Comparison of ENCODE assay signal across 27 cellular contexts in genomic region chr1:154514066-154514553, GRCh38. TPM values are rescaled to one million over a fixed set of nuclear protein-coding genes. Genes with fewer than 3 reads are reported as not detected.
DNase-seq lines count a peak whose midpoint lies in the region; ATAC-seq, FAIRE-seq and TF ChIP-seq lines count a peak whose summit lies in the region.
"Had no signal": no experiment of that assay in that cellular context is flagged by ENCODE, and none has a peak within 500 bp of the region (broad histone marks: within the 10 kb centered on the region; RNA-seq: fewer than 3 reads in every experiment).

No MANE protein-coding gene starts in this region.

- H3K4me3 Mint-ChIP-seq in neural crest cell: no peak overlapping the region
- H3K4me3 Mint-ChIP-seq in Caco-2 (ENCODE audit: unreplicated experiment): no peak overlapping the region
- H3K4me3 Mint-ChIP-seq in activated T-helper 2 cell treated with anti-CD3 and anti-CD28 coated beads, Interferon-gamma antibody, Interleukin-2, Interleukin-4, amounts not matched to agents 10 μg/mL and 5 μg/mL and 100 μg/mL, durations not matched to agents 14 hours and 24 hours and 36 hours (ENCODE audit: low read depth): no peak overlapping the region
- H3K4me3 Mint-ChIP-seq in activated CD4-positive, alpha-beta T cell treated with anti-CD3 and anti-CD28 coated beads, Interleukin-2, amount 10 ng/mL, durations not matched to agents 7 days and 5 days: no peak overlapping the region
- H3K4me3 Mint-ChIP-seq: B cell; CD4-positive, alpha-beta memory T cell; CD4-positive, CD25-positive, alpha-beta regulatory T cell; CD8-positive, alpha-beta memory T cell had no signal

- no peak for DNase-seq in K562 (ENCODE audit: extremely low read depth in 1 of 4, low spot score in 3 of 4)
- DNase-seq in neural crest cell (ENCODE audit: low read depth, low spot score): no peak
- DNase-seq in spleen: peak; percentile 20
- DNase-seq in Caco-2: no peak
- DNase-seq in activated T-helper 2 cell treated with anti-CD3 and anti-CD28 coated beads, Interferon-gamma antibody, Interleukin-2, Interleukin-4, amounts not matched to agents 10 μg/mL and 5 μg/mL and 100 μg/mL, durations not matched to agents 14 hours and 24 hours and 36 hours (ENCODE audit: low spot score): no peak
- DNase-seq in activated CD4-positive, alpha-beta T cell treated with anti-CD3 and anti-CD28 coated beads, Interleukin-2, amount 10 ng/mL, durations not matched to agents 7 days and 5 days: no peak
- DNase-seq: AML-193; Calu3; CD4-positive, alpha-beta memory T cell; CD4-positive, CD25-positive, alpha-beta regulatory T cell; CD8-positive, alpha-beta memory T cell; COR-L47; DMS79 treated with DMSO at 0.1 percent for 48 hours; GF-D8 had no signal

- ATAC-seq in K562 (no peak), HG03439 (IDR thresholded peaks at IDR 0.05; ENCODE audit: unreplicated experiment) (no peak)
- ATAC-seq: A549 had no signal

- TF ChIP-seq POLR2A in K562 (conservative IDR thresholded peaks at IDR 0.05) (no peak), spleen (IDR thresholded peaks at IDR 0.05) (no peak)

- TF ChIP-seq EP300 in K562 (IDR thresholded peaks at IDR 0.05; ENCODE audit: low read length): no peak

- no peak overlapping the region for H3K9ac ChIP-seq in K562 (ENCODE audit: insufficient read depth in 1 of 2, low read depth in 2 of 2, low read length in 2 of 2)
- H3K9ac ChIP-seq: BLaER1 treated with 17β-estradiol and CSF1 and Interleukin-3, amounts not matched to agents 10 nM and 100 nM had no signal

- H3K36me3 ChIP-seq in HEK293 (ENCODE audit: control insufficient read depth in 2 of 2, insufficient read depth in 1 of 2, low read length in 2 of 2) (no peaks in the 10 kb centered on the region), K562 (ENCODE audit: control insufficient read depth, insufficient read depth, low read length) (no peaks in the 10 kb centered on the region), spleen (no peaks in the 10 kb centered on the region), Caco-2 (ENCODE audit: control insufficient read depth, insufficient read depth, low read length) (no peaks in the 10 kb centered on the region)
- H3K36me3 ChIP-seq: BLaER1 treated with 17β-estradiol and CSF1 and Interleukin-3, amounts not matched to agents 10 nM and 100 nM had no signal

- no peaks in the 10 kb centered on the region for H3K36me3 Mint-ChIP-seq in neural crest cell (ENCODE audit: low read depth)
- H3K36me3 Mint-ChIP-seq in Caco-2 (ENCODE audit: insufficient read depth, unreplicated experiment): no peaks in the 10 kb centered on the region
- H3K36me3 Mint-ChIP-seq in activated T-helper 2 cell treated with anti-CD3 and anti-CD28 coated beads, Interferon-gamma antibody, Interleukin-2, Interleukin-4, amounts not matched to agents 10 μg/mL and 5 μg/mL and 100 μg/mL, durations not matched to agents 14 hours and 24 hours and 36 hours (ENCODE audit: low read depth): no peaks in the 10 kb centered on the region
- H3K36me3 Mint-ChIP-seq in activated CD4-positive, alpha-beta T cell treated with anti-CD3 and anti-CD28 coated beads, Interleukin-2, amount 10 ng/mL, durations not matched to agents 7 days and 5 days (ENCODE audit: low read depth): no peaks in the 10 kb centered on the region
- H3K36me3 Mint-ChIP-seq: CD4-positive, alpha-beta memory T cell; CD8-positive, alpha-beta memory T cell had no signal

- H3K4me2 ChIP-seq in K562 (ENCODE audit: insufficient read depth, low read length): no peak overlapping the region
- H3K4me2 ChIP-seq: A549; BLaER1 treated with 17β-estradiol and CSF1 and Interleukin-3, amounts not matched to agents 10 nM and 100 nM had no signal

- H4K20me1 ChIP-seq in K562 (replicated peaks; ENCODE audit: control insufficient read depth, insufficient read depth, low read length): no peaks in the 10 kb centered on the region; the same call in 1 of the 2 replicates
- H4K20me1 ChIP-seq: BLaER1 treated with 17β-estradiol and CSF1 and Interleukin-3, amounts not matched to agents 10 nM and 100 nM had no signal

- H3K27ac Mint-ChIP-seq in neural crest cell (ENCODE audit: unreplicated experiment): peak overlapping the region; percentile 38
- H3K27ac Mint-ChIP-seq in Caco-2 (ENCODE audit: unreplicated experiment): no peak overlapping the region
- H3K27ac Mint-ChIP-seq in activated T-helper 2 cell treated with anti-CD3 and anti-CD28 coated beads, Interferon-gamma antibody, Interleukin-2, Interleukin-4, amounts not matched to agents 10 μg/mL and 5 μg/mL and 100 μg/mL, durations not matched to agents 14 hours and 24 hours and 36 hours: no peak overlapping the region
- H3K27ac Mint-ChIP-seq in activated CD4-positive, alpha-beta T cell treated with anti-CD3 and anti-CD28 coated beads, Interleukin-2, amount 10 ng/mL, durations not matched to agents 7 days and 5 days: no peak overlapping the region
- H3K27ac Mint-ChIP-seq: B cell; CD4-positive, alpha-beta memory T cell; CD4-positive, CD25-positive, alpha-beta regulatory T cell; CD8-positive, alpha-beta memory T cell had no signal

- H3K9me3 ChIP-seq in HEK293 (ENCODE audit: control insufficient read depth, insufficient read depth, low read depth, low read length) (no peaks in the 10 kb centered on the region), K562 (replicated peaks; ENCODE audit: control insufficient read depth, insufficient read depth, low read depth, low read length) (no peaks in the 10 kb centered on the region), spleen (no peaks in the 10 kb centered on the region), Caco-2 (no peaks in the 10 kb centered on the region)
- H3K9me3 ChIP-seq: A549; BLaER1 treated with 17β-estradiol and CSF1 and Interleukin-3, amounts not matched to agents 10 nM and 100 nM had no signal

- no peak for FAIRE-seq in K562 (lab: Jason Lieb, UNC)
- FAIRE-seq: A549, D721Med, G401.6, GM12891, GM19239 had no signal

- H3K9me3 Mint-ChIP-seq in neural crest cell (no peaks in the 10 kb centered on the region), Caco-2 (ENCODE audit: unreplicated experiment) (no peaks in the 10 kb centered on the region)
- no peaks in the 10 kb centered on the region for H3K9me3 Mint-ChIP-seq in activated T-helper 2 cell treated with anti-CD3 and anti-CD28 coated beads, Interferon-gamma antibody, Interleukin-2, Interleukin-4, amounts not matched to agents 10 μg/mL and 5 μg/mL and 100 μg/mL, durations not matched to agents 14 hours and 24 hours and 36 hours
- H3K9me3 Mint-ChIP-seq in activated CD4-positive, alpha-beta T cell treated with anti-CD3 and anti-CD28 coated beads, Interleukin-2, amount 10 ng/mL, durations not matched to agents 7 days and 5 days: no peaks in the 10 kb centered on the region
- H3K9me3 Mint-ChIP-seq: CD4-positive, alpha-beta memory T cell; CD8-positive, alpha-beta memory T cell had no signal

- TF ChIP-seq CTCF in HEK293 (tag by site-specific recombination; IDR thresholded peaks at IDR 0.05) (no peak), K562 (IDR thresholded peaks at IDR 0.05 in 2 of 3, conservative IDR thresholded peaks at IDR 0.05 in 1 of 3; ENCODE audit: insufficient read depth in 2 of 3, low read depth in 1 of 3, low read length in 3 of 3) (no peak), neural crest cell (conservative IDR thresholded peaks at IDR 0.05) (no peak), spleen (IDR thresholded peaks at IDR 0.05 in 8 of 11, conservative IDR thresholded peaks at IDR 0.05 in 3 of 11) (no peak), Caco-2 (IDR thresholded peaks at IDR 0.05; ENCODE audit: insufficient read depth in 1 of 2, low read depth in 1 of 2, low read length in 1 of 2, severe bottlenecking in 1 of 2, unreplicated experiment in 1 of 2) (no peak)

- H3K4me1 Mint-ChIP-seq in neural crest cell (peaks cover 4% of the 10 kb centered on the region), Caco-2 (ENCODE audit: low read depth, unreplicated experiment) (no peaks in the 10 kb centered on the region)
- H3K4me1 Mint-ChIP-seq in activated T-helper 2 cell treated with anti-CD3 and anti-CD28 coated beads, Interferon-gamma antibody, Interleukin-2, Interleukin-4, amounts not matched to agents 10 μg/mL and 5 μg/mL and 100 μg/mL, durations not matched to agents 14 hours and 24 hours and 36 hours (ENCODE audit: low read depth): no peaks in the 10 kb centered on the region
- H3K4me1 Mint-ChIP-seq in activated CD4-positive, alpha-beta T cell treated with anti-CD3 and anti-CD28 coated beads, Interleukin-2, amount 10 ng/mL, durations not matched to agents 7 days and 5 days: no peaks in the 10 kb centered on the region
- H3K4me1 Mint-ChIP-seq: B cell; CD4-positive, alpha-beta memory T cell; CD4-positive, CD25-positive, alpha-beta regulatory T cell; CD8-positive, alpha-beta memory T cell had no signal

- no peaks in the 10 kb centered on the region for H3K79me2 ChIP-seq in K562 (ENCODE audit: control insufficient read depth, insufficient read depth, low read length)

- H3K27me3 ChIP-seq in K562 (ENCODE audit: control insufficient read depth in 2 of 2, insufficient read depth in 2 of 2, low read length in 2 of 2): peaks cover 34 to 53% of the 10 kb centered on the region in 2 experiments
- H3K27me3 ChIP-seq in spleen (replicated peaks in 1 of 7): peaks cover 0 to 24% (median 0%) of the 10 kb centered on the region in 7 donors
- no peaks in the 10 kb centered on the region for H3K27me3 ChIP-seq in Caco-2 (replicated peaks; ENCODE audit: control insufficient read depth, insufficient read depth, low read length)
- H3K27me3 ChIP-seq: BLaER1 treated with 17β-estradiol and CSF1 and Interleukin-3, amounts not matched to agents 10 nM and 100 nM had no signal

- 5% methylated on average over 7 of the region's 7 CpGs for WGBS in K562 (ENCODE audit: insufficient coverage, low coverage, missing lambda C conversion rate)
- WGBS in spleen, 5 donors: 88 to 97% (median 89%) methylated on average over 7 of the region's 7 CpGs

- CTCF ChIA-PET in HEK293 (lab: Yijun Ruan, JAX): interaction anchor here (0.6 to 0.9 kb wide), 2 partner anchors 21 to 575 kb away, joined by 3 to 4 read pairs; no protein-coding TSS in a partner anchor
- CTCF ChIA-PET in K562 (lab: Yijun Ruan, JAX; ENCODE audit: low intra/inter-chr PET ratio): no interaction called here
- CTCF ChIA-PET in Caco-2 (lab: Charles Lee): no interaction called here
- CTCF ChIA-PET in activated CD4-positive, alpha-beta T cell treated with anti-CD3 and anti-CD28 coated beads, Interleukin-2, amount 10 ng/mL, durations not matched to agents 7 days and 5 days (lab: Charles Lee): interaction anchor here (0.9 kb wide), 1 partner anchor 36 kb away, joined by 3 read pairs; no protein-coding TSS in a partner anchor

- no peak for TF ChIP-seq RAD21 in K562 (CRISPR knock-in tag; conservative IDR thresholded peaks at IDR 0.05 in 1 of 2, IDR thresholded peaks at IDR 0.05 in 1 of 2)

- intact Hi-C loops in K562 (cut with micrococcal nuclease): no loop called here
- intact Hi-C loops in spleen (cut with DNase I; ENCODE audit: low total_unique reads): no loop called here
- intact Hi-C loops in Caco-2 (cut with micrococcal nuclease; ENCODE audit: unreplicated experiment): no loop called here
- intact Hi-C loops in activated T-helper 2 cell treated with anti-CD3 and anti-CD28 coated beads, Interferon-gamma antibody, Interleukin-2, Interleukin-4, amounts not matched to agents 10 μg/mL and 5 μg/mL and 100 μg/mL, durations not matched to agents 14 hours and 24 hours and 36 hours (cut with micrococcal nuclease): no loop called here

- in situ Hi-C loops in K562 (cut with MboI): no loop called here

- H3K27me3 Mint-ChIP-seq in neural crest cell (ENCODE audit: low read depth) (peaks cover 17% of the 10 kb centered on the region), Caco-2 (ENCODE audit: insufficient read depth, unreplicated experiment) (peaks cover 17% of the 10 kb centered on the region)
- peaks cover 31% of the 10 kb centered on the region for H3K27me3 Mint-ChIP-seq in activated T-helper 2 cell treated with anti-CD3 and anti-CD28 coated beads, Interferon-gamma antibody, Interleukin-2, Interleukin-4, amounts not matched to agents 10 μg/mL and 5 μg/mL and 100 μg/mL, durations not matched to agents 14 hours and 24 hours and 36 hours (ENCODE audit: low read depth)
- H3K27me3 Mint-ChIP-seq in activated CD4-positive, alpha-beta T cell treated with anti-CD3 and anti-CD28 coated beads, Interleukin-2, amount 10 ng/mL, durations not matched to agents 7 days and 5 days: peaks cover 35% of the 10 kb centered on the region

- H3K4me1 ChIP-seq in HEK293 (ENCODE audit: control insufficient read depth, insufficient read depth, low read length) (no peaks in the 10 kb centered on the region), K562 (replicated peaks in 1 of 2; ENCODE audit: control insufficient read depth in 2 of 2, insufficient read depth in 2 of 2, low read length in 2 of 2) (no peaks in the 10 kb centered on the region), spleen (peaks cover 0 to under 1% (median 0%) of the 10 kb centered on the region in 6 donors), Caco-2 (no peaks in the 10 kb centered on the region)
- H3K4me1 ChIP-seq: A549 had no signal

- POLR2A ChIA-PET in HEK293 (lab: Yijun Ruan, JAX) (no interaction called here), K562 (lab: Yijun Ruan, JAX) (interaction anchor here (0.6 to 1.5 kb wide), 3 partner anchors 14 to 127 kb away, joined by 3 read pairs; no protein-coding TSS in a partner anchor), Caco-2 (lab: Charles Lee) (no interaction called here)
- POLR2A ChIA-PET in activated CD4-positive, alpha-beta T cell treated with anti-CD3 and anti-CD28 coated beads, Interleukin-2, amount 10 ng/mL, durations not matched to agents 7 days and 5 days (lab: Charles Lee): no interaction called here

- no peak overlapping the region for H2AFZ ChIP-seq in K562 (ENCODE audit: low read depth, low read length)

- no peaks in the 10 kb centered on the region for H3K9me1 ChIP-seq in K562 (ENCODE audit: control insufficient read depth, insufficient read depth, low read length)

- BruUV-seq in K562 (replicated peaks; lab: Mats Ljungman, UMichigan) (no TSS peak), Caco-2 (replicated peaks; lab: Mats Ljungman, UMichigan) (no TSS peak)

- H3K27ac ChIP-seq in HEK293 (ENCODE audit: extremely low read depth, low read depth, low read length) (no peak overlapping the region), K562 (ENCODE audit: extremely low read depth, low read depth, low read length) (no peak overlapping the region), spleen (no peak overlapping the region)
- H3K27ac ChIP-seq: 22Rv1; A549; BLaER1 treated with 17β-estradiol and CSF1 and Interleukin-3, amounts not matched to agents 10 nM and 100 nM; C4-2B had no signal

- H3K4me3 ChIP-seq in HEK293 (ENCODE audit: low read depth, low read length): no peak overlapping the region
- H3K4me3 ChIP-seq in K562: no peak overlapping the region
- no peak overlapping the region for H3K4me3 ChIP-seq in spleen
- no peak overlapping the region for H3K4me3 ChIP-seq in Caco-2 (ENCODE audit: low read depth, low read length)
- H3K4me3 ChIP-seq: A549; BLaER1 treated with 17β-estradiol and CSF1 and Interleukin-3, amounts not matched to agents 10 nM and 100 nM had no signal

RNA-seq across cellular contexts. Expression of gene SHE, which starts 11.9 kb away (rescaled TPM):
- not detected in 2 replicates for total RNA-seq in K562 (2011; cell fraction: chromatin; rRNA removed; ENCODE audit: low replicate concordance)
- total RNA-seq in K562 (2011; cell fraction: nucleolus; rRNA removed): not detected in 2 replicates
- not detected in 2 replicates for total RNA-seq in K562 (2011; cell fraction: nucleoplasm; rRNA removed)
- 0.04 and 0.05 TPM in 2 replicates for total RNA-seq in K562 (2014; rRNA removed)
- not detected in 2 replicates for total RNA-seq in K562 (2014; rRNA removed; fragmentation: Illumina TruSeq; extraction: Trizol)
- total RNA-seq in K562 (2015; rRNA removed; fragmentation: Illumina TruSeq; extraction: Trizol): not detected in 2 replicates
- not detected in 2 replicates for total RNA-seq in K562 (2021)
- not detected in 2 replicates for polyA plus RNA-seq in K562 (2011; rRNA removed)
- polyA plus RNA-seq in K562 (2011; cell fraction: cytosol; rRNA removed): not detected in 2 replicates
- not detected in 2 replicates for polyA plus RNA-seq in K562 (2011; cell fraction: nucleus; rRNA removed)
- 0.06 TPM in 1 of 2 replicates, not detected in the other for polyA plus RNA-seq in K562 (2012)
- not detected in 2 replicates for polyA plus RNA-seq in K562 (2014; fragmentation: Illumina TruSeq; extraction: Trizol)
- polyA plus RNA-seq in K562 (2014; fragmentation: Nextera tagmentation; extraction: Ambion mirVana): not detected
- polyA plus RNA-seq in K562 (2014; rRNA removed): 0.01 TPM in 1 of 2 replicates, not detected in the other
- not detected in 2 replicates for polyA minus RNA-seq in K562 (2011; rRNA and poly(A)+ RNA removed)
- polyA minus RNA-seq in K562 (2011; cell fraction: cytosol; rRNA and poly(A)+ RNA removed): not detected in 2 replicates
- not detected in 2 replicates for polyA minus RNA-seq in K562 (2011; cell fraction: nucleus; rRNA and poly(A)+ RNA removed)
- 0.11 and 0.19 TPM in 2 replicates for total RNA-seq in neural crest cell
- total RNA-seq in spleen: 10 to 100 TPM; 25.0 to 54.7 (median 35.7) TPM
- 10 to 100 TPM in 2 of 3 donors, 1 to 10 TPM in 1; 8.2 to 20.5 (median 14.0) TPM for polyA plus RNA-seq in spleen
- 0.07 TPM in 1 of 2 replicates, not detected in the other for total RNA-seq in Caco-2 (2022)
- 0.05 TPM in 1 of 2 replicates, not detected in the other for total RNA-seq in activated T-helper 2 cell treated with anti-CD3 and anti-CD28 coated beads, Interferon-gamma antibody, Interleukin-2, Interleukin-4, amounts not matched to agents 10 μg/mL and 5 μg/mL and 100 μg/mL, durations not matched to agents 14 hours and 24 hours and 36 hours
- not detected for total RNA-seq in activated CD4-positive, alpha-beta T cell treated with anti-CD3 and anti-CD28 coated beads, Interleukin-2, amount 10 ng/mL, durations not matched to agents 7 days and 5 days
- total RNA-seq: A172; B cell; Calu3; CD4-positive, alpha-beta memory T cell; CD4-positive, CD25-positive, alpha-beta regulatory T cell; CD8-positive, alpha-beta memory T cell had no signal
- polyA plus RNA-seq: BJ; CD4-positive, alpha-beta memory T cell; CD4-positive, CD25-positive, alpha-beta regulatory T cell; CD8-positive, alpha-beta memory T cell had no signal

RNA-seq across cellular contexts. Expression of gene TDRD10, which starts 12.1 kb away (rescaled TPM):
- total RNA-seq in K562 (2011; cell fraction: chromatin; rRNA removed; ENCODE audit: low replicate concordance): not detected in 2 replicates
- not detected in 2 replicates for total RNA-seq in K562 (2011; cell fraction: nucleolus; rRNA removed)
- total RNA-seq in K562 (2011; cell fraction: nucleoplasm; rRNA removed): not detected in 2 replicates
- total RNA-seq in K562 (2014; rRNA removed) (not detected in 2 replicates), K562 (2014; rRNA removed; fragmentation: Illumina TruSeq; extraction: Trizol) (not detected in 2 replicates), K562 (2015; rRNA removed; fragmentation: Illumina TruSeq; extraction: Trizol) (not detected in 2 replicates), K562 (2021) (not detected in 2 replicates), neural crest cell (not detected in 2 replicates), spleen (10 to 100 TPM in 2 of 7 donors, 1 to 10 TPM in 5; 2.4 to 14.0 (median 8.3) TPM), Caco-2 (2022) (not detected in 2 replicates)
- polyA plus RNA-seq in K562 (2011; rRNA removed) (not detected in 2 replicates), K562 (2014; fragmentation: Illumina TruSeq; extraction: Trizol) (not detected in 2 replicates), K562 (2014; fragmentation: Nextera tagmentation; extraction: Ambion mirVana) (not detected), K562 (2014; rRNA removed) (not detected in 2 replicates), spleen (10 to 100 TPM in 2 of 3 donors, 1 to 10 TPM in 1; 4.9 to 12.8 (median 12.0) TPM)
- polyA plus RNA-seq in K562 (2011; cell fraction: cytosol; rRNA removed): not detected in 2 replicates
- not detected in 2 replicates for polyA plus RNA-seq in K562 (2011; cell fraction: nucleus; rRNA removed)
- polyA plus RNA-seq in K562 (2012): not detected in 2 replicates
- not detected in 2 replicates for polyA minus RNA-seq in K562 (2011; rRNA and poly(A)+ RNA removed)
- not detected in 2 replicates for polyA minus RNA-seq in K562 (2011; cell fraction: cytosol; rRNA and poly(A)+ RNA removed)
- polyA minus RNA-seq in K562 (2011; cell fraction: nucleus; rRNA and poly(A)+ RNA removed): not detected in 2 replicates
- not detected in 2 replicates for total RNA-seq in activated T-helper 2 cell treated with anti-CD3 and anti-CD28 coated beads, Interferon-gamma antibody, Interleukin-2, Interleukin-4, amounts not matched to agents 10 μg/mL and 5 μg/mL and 100 μg/mL, durations not matched to agents 14 hours and 24 hours and 36 hours
- not detected for total RNA-seq in activated CD4-positive, alpha-beta T cell treated with anti-CD3 and anti-CD28 coated beads, Interleukin-2, amount 10 ng/mL, durations not matched to agents 7 days and 5 days
- total RNA-seq: A172; B cell; Calu3; CD4-positive, alpha-beta memory T cell; CD4-positive, CD25-positive, alpha-beta regulatory T cell; CD8-positive, alpha-beta memory T cell had no signal
- polyA plus RNA-seq: BJ; CD4-positive, alpha-beta memory T cell; CD4-positive, CD25-positive, alpha-beta regulatory T cell; CD8-positive, alpha-beta memory T cell had no signal

RNA-seq across cellular contexts. Expression of gene UBE2Q1, which starts 44.4 kb away (rescaled TPM):
- total RNA-seq in K562 (2011; cell fraction: chromatin; rRNA removed; ENCODE audit: low replicate concordance): 32.4 and 54.0 TPM in 2 replicates
- 26.2 and 28.7 TPM in 2 replicates for total RNA-seq in K562 (2011; cell fraction: nucleolus; rRNA removed)
- total RNA-seq in K562 (2011; cell fraction: nucleoplasm; rRNA removed): 24.3 and 36.3 TPM in 2 replicates
- total RNA-seq in K562 (2014; rRNA removed) (21.6 and 25.2 TPM in 2 replicates), K562 (2014; rRNA removed; fragmentation: Illumina TruSeq; extraction: Trizol) (28.5 and 32.1 TPM in 2 replicates), K562 (2015; rRNA removed; fragmentation: Illumina TruSeq; extraction: Trizol) (31.6 and 33.2 TPM in 2 replicates), K562 (2021) (58.8 and 62.4 TPM in 2 replicates), neural crest cell (89.9 and 94.3 TPM in 2 replicates), spleen (100 to 1,000 TPM in 2 of 7 donors, 10 to 100 TPM in 5; 45.0 to 119 (median 95.1) TPM), Caco-2 (2022) (92.2 and 93.2 TPM in 2 replicates)
- polyA plus RNA-seq in K562 (2011; rRNA removed) (14.2 and 17.7 TPM in 2 replicates), K562 (2014; fragmentation: Illumina TruSeq; extraction: Trizol) (39.0 and 48.3 TPM in 2 replicates), K562 (2014; fragmentation: Nextera tagmentation; extraction: Ambion mirVana) (10 to 100 TPM in 1 of 2 experiments, 1 to 10 TPM in 1; 8.0 to 10.6 TPM), K562 (2014; rRNA removed) (17.9 and 27.6 TPM in 2 replicates), spleen (10 to 100 TPM; 25.8 to 40.3 (median 30.0) TPM)
- polyA plus RNA-seq in K562 (2011; cell fraction: cytosol; rRNA removed): 5.4 and 7.9 TPM in 2 replicates
- polyA plus RNA-seq in K562 (2011; cell fraction: nucleus; rRNA removed): 33.8 and 37.6 TPM in 2 replicates
- 43.5 and 51.3 TPM in 2 replicates for polyA plus RNA-seq in K562 (2012)
- 8.3 and 8.9 TPM in 2 replicates for polyA minus RNA-seq in K562 (2011; rRNA and poly(A)+ RNA removed)
- 12.8 and 15.7 TPM in 2 replicates for polyA minus RNA-seq in K562 (2011; cell fraction: cytosol; rRNA and poly(A)+ RNA removed)
- 12.1 and 22.4 TPM in 2 replicates for polyA minus RNA-seq in K562 (2011; cell fraction: nucleus; rRNA and poly(A)+ RNA removed)
- total RNA-seq in activated T-helper 2 cell treated with anti-CD3 and anti-CD28 coated beads, Interferon-gamma antibody, Interleukin-2, Interleukin-4, amounts not matched to agents 10 μg/mL and 5 μg/mL and 100 μg/mL, durations not matched to agents 14 hours and 24 hours and 36 hours: 96.5 and 101 TPM in 2 replicates
- total RNA-seq in activated CD4-positive, alpha-beta T cell treated with anti-CD3 and anti-CD28 coated beads, Interleukin-2, amount 10 ng/mL, durations not matched to agents 7 days and 5 days: 100 to 1,000 TPM; 106 to 131 TPM

RNA-seq across cellular contexts. Expression of gene CHRNB2, which starts 53.5 kb away (rescaled TPM):
- not detected in 2 replicates for total RNA-seq in K562 (2011; cell fraction: chromatin; rRNA removed; ENCODE audit: low replicate concordance)
- total RNA-seq in K562 (2011; cell fraction: nucleolus; rRNA removed): not detected in 2 replicates
- not detected in 2 replicates for total RNA-seq in K562 (2011; cell fraction: nucleoplasm; rRNA removed)
- total RNA-seq in K562 (2014; rRNA removed): not detected in 2 replicates
- not detected in 2 replicates for total RNA-seq in K562 (2014; rRNA removed; fragmentation: Illumina TruSeq; extraction: Trizol)
- not detected in 2 replicates for total RNA-seq in K562 (2015; rRNA removed; fragmentation: Illumina TruSeq; extraction: Trizol)
- not detected in 2 replicates for total RNA-seq in K562 (2021)
- not detected in 2 replicates for polyA plus RNA-seq in K562 (2011; rRNA removed)
- not detected in 2 replicates for polyA plus RNA-seq in K562 (2011; cell fraction: cytosol; rRNA removed)
- not detected in 2 replicates for polyA plus RNA-seq in K562 (2011; cell fraction: nucleus; rRNA removed)
- 0.03 and 0.07 TPM in 2 replicates for polyA plus RNA-seq in K562 (2012)
- not detected in 2 replicates for polyA plus RNA-seq in K562 (2014; fragmentation: Illumina TruSeq; extraction: Trizol)
- under 1 TPM in 1 of 2 experiments, not detected in 1; 0.01 TPM for polyA plus RNA-seq in K562 (2014; fragmentation: Nextera tagmentation; extraction: Ambion mirVana)
- not detected in 2 replicates for polyA plus RNA-seq in K562 (2014; rRNA removed)
- polyA minus RNA-seq in K562 (2011; rRNA and poly(A)+ RNA removed): not detected in 2 replicates
- not detected in 2 replicates for polyA minus RNA-seq in K562 (2011; cell fraction: cytosol; rRNA and poly(A)+ RNA removed)
- 0.11 TPM in 1 of 2 replicates, not detected in the other for polyA minus RNA-seq in K562 (2011; cell fraction: nucleus; rRNA and poly(A)+ RNA removed)
- 8.7 and 10.6 TPM in 2 replicates for total RNA-seq in neural crest cell
- under 1 TPM in 2 of 7 donors, not detected in 5; 0.18 to 0.32 TPM for total RNA-seq in spleen
- polyA plus RNA-seq in spleen: under 1 TPM in 1 of 3 donors, not detected in 2; 0.03 TPM
- total RNA-seq in Caco-2 (2022): 0.09 TPM in 1 of 2 replicates, not detected in the other
- total RNA-seq in activated T-helper 2 cell treated with anti-CD3 and anti-CD28 coated beads, Interferon-gamma antibody, Interleukin-2, Interleukin-4, amounts not matched to agents 10 μg/mL and 5 μg/mL and 100 μg/mL, durations not matched to agents 14 hours and 24 hours and 36 hours: not detected in 2 replicates
- total RNA-seq in activated CD4-positive, alpha-beta T cell treated with anti-CD3 and anti-CD28 coated beads, Interleukin-2, amount 10 ng/mL, durations not matched to agents 7 days and 5 days: not detected
- total RNA-seq: A172; B cell; CD4-positive, alpha-beta memory T cell; CD4-positive, CD25-positive, alpha-beta regulatory T cell; CD8-positive, alpha-beta memory T cell had no signal
- polyA plus RNA-seq: CD4-positive, alpha-beta memory T cell; CD4-positive, CD25-positive, alpha-beta regulatory T cell had no signal

Comparison
In these comparisons a context has a peak if more than half of its experiments do, and no peak if none do; other contexts are left out.
1. RNA of gene SHE, which starts 11.9 kb away (total RNA-seq): 25.0 to 54.7 TPM in spleen; 0.11 to 0.19 TPM in neural crest cell, 0.05 TPM in activated T-helper 2 cell treated with anti-CD3 and anti-CD28 coated beads, Interferon-gamma antibody, Interleukin-2, Interleukin-4, amounts not matched to agents 10 μg/mL and 5 μg/mL and 100 μg/mL, durations not matched to agents 14 hours and 24 hours and 36 hours, 0.07 TPM in Caco-2, 0.04 to 0.05 TPM in K562 and not detected in activated CD4-positive, alpha-beta T cell treated with anti-CD3 and anti-CD28 coated beads, Interleukin-2, amount 10 ng/mL, durations not matched to agents 7 days and 5 days; every median in the first group is over 10 times any median in the second.
2. CTCF ChIA-PET loops: an anchor here in HEK293 (0.6 to 0.9 kb wide) and activated CD4-positive, alpha-beta T cell treated with anti-CD3 and anti-CD28 coated beads, Interleukin-2, amount 10 ng/mL, durations not matched to agents 7 days and 5 days (0.9 kb wide); none called in K562 and Caco-2.